19 cellular contexts compared by ENCODE assay signal in genomic region chr14:104550849-104551728, GRCh38. TPM values are rescaled to one million over a fixed set of nuclear protein-coding genes. Genes with fewer than 3 reads are reported as not detected.
A peak's percentile ranks its signal among the peaks of the same experiment; 100 is the strongest.
DNase-seq lines count a peak whose midpoint lies in the region; ATAC-seq and TF ChIP-seq lines count a peak whose summit lies in the region.
"Had no signal": no experiment of that assay in that cellular context is flagged by ENCODE, and none has a peak within 500 bp of the region (broad histone marks: within the 10 kb centered on the region; RNA-seq: fewer than 3 reads in every experiment).

No MANE protein-coding gene starts in this region.

- H3K23ac ChIP-seq in neuronal stem cell (ENCODE audit: low read depth, low read length, poor library complexity), result no peak overlapping the region

- H2AFZ ChIP-seq in HCT116 (ENCODE audit: low read depth, low read length, poor library complexity, severe bottlenecking) (no peak overlapping the region), neuronal stem cell (ENCODE audit: low read length) (no peak overlapping the region)

- H4K91ac ChIP-seq in neuronal stem cell (ENCODE audit: low read depth, low read length, poor library complexity), result no peak overlapping the region

- no peak overlapping the region for H3K27ac ChIP-seq in HCT116 (ENCODE audit: low read depth, low read length)
- no peak overlapping the region for H3K27ac ChIP-seq in neuronal stem cell (replicated peaks; ENCODE audit: low read length)
- H3K27ac ChIP-seq: neutrophil had no signal

- H3K27me3 ChIP-seq in HCT116 (ENCODE audit: insufficient read depth, low read length) (peaks cover 13% of the 10 kb centered on the region), neuronal stem cell (ENCODE audit: control insufficient read depth in 3 of 3, insufficient read depth in 3 of 3, low read depth in 1 of 3, low read length in 3 of 3) (peaks cover 0 to 62% (median 0%) of the 10 kb centered on the region in 3 experiments)
- H3K27me3 ChIP-seq: MG63 had no signal

- H2BK5ac ChIP-seq in neuronal stem cell (ENCODE audit: low read length), result peak overlapping the region; percentile 11

- H3K4me2 ChIP-seq in HCT116 (ENCODE audit: low read length), result no peak overlapping the region
- no peak overlapping the region for H3K4me2 ChIP-seq in neuronal stem cell (ENCODE audit: insufficient read depth, low read length, poor library complexity, severe bottlenecking)

- H3K9me2 ChIP-seq in HCT116 (ENCODE audit: insufficient read depth), result no peaks in the 10 kb centered on the region

- TF ChIP-seq POLR2A in HCT116 (IDR thresholded peaks at IDR 0.05; ENCODE audit: borderline replicate concordance, extremely low read depth, insufficient read depth, insufficient read length), result no peak

- ATAC-seq in HCT116, result peak; percentile 64
- no peak for ATAC-seq in GM19324 (IDR thresholded peaks at IDR 0.05; ENCODE audit: low FRiP score, unreplicated experiment)
- ATAC-seq: T-helper 17 cell had no signal

- H3K9me3 ChIP-seq in HCT116 (ENCODE audit: control insufficient read depth in 1 of 2, insufficient read depth in 1 of 2, low read depth in 1 of 2, low read length in 2 of 2), result no peaks in the 10 kb centered on the region
- no peaks in the 10 kb centered on the region for H3K9me3 ChIP-seq in neuronal stem cell (replicated peaks in 1 of 2; ENCODE audit: control insufficient read depth in 2 of 2, insufficient read depth in 1 of 2, low read depth in 1 of 2, low read length in 2 of 2)
- H3K9me3 ChIP-seq: HAP-1, MG63, neutrophil had no signal

- no peak overlapping the region for H3K4ac ChIP-seq in neuronal stem cell (ENCODE audit: low read length)

- peak overlapping the region; percentile 21 for H2AK5ac ChIP-seq in neuronal stem cell (ENCODE audit: low read depth, low read length)

- peak; percentile 22 to 33 (median 30); a peak in 3 of 6 replicates for TF ChIP-seq CTCF in HCT116 (IDR thresholded peaks at IDR 0.05 in 2 of 3, conservative IDR thresholded peaks at IDR 0.05 in 1 of 3; ENCODE audit: borderline replicate concordance in 1 of 3, insufficient read depth in 1 of 3, low read depth in 2 of 3, low read length in 2 of 3)
- peak; percentile 14 for TF ChIP-seq CTCF in choroid plexus epithelial cell (conservative IDR thresholded peaks at IDR 0.05; ENCODE audit: low read depth, low read length)

- H3K4me3 ChIP-seq in HCT116 (replicated peaks in 1 of 2; ENCODE audit: low read depth in 1 of 2, low read length in 2 of 2), result no peak overlapping the region
- no peak overlapping the region for H3K4me3 ChIP-seq in choroid plexus epithelial cell (ENCODE audit: low read depth, low read length)
- H3K4me3 ChIP-seq in neuronal stem cell (ENCODE audit: low read length in 2 of 2), result no peak overlapping the region
- H3K4me3 ChIP-seq: HAP-1, MG63 had no signal

- CTCF ChIA-PET in HCT116 (lab: Charles Lee), result no interaction called here

- H3K36me3 ChIP-seq in HCT116 (ENCODE audit: control insufficient read depth in 1 of 2, insufficient read depth in 2 of 2, low read length in 2 of 2), result no peaks in the 10 kb centered on the region
- H3K36me3 ChIP-seq in neuronal stem cell (replicated peaks in 1 of 2; ENCODE audit: control insufficient read depth in 2 of 2, insufficient read depth in 2 of 2, low read length in 2 of 2), result no peaks in the 10 kb centered on the region
- H3K36me3 ChIP-seq: HAP-1, MG63, neutrophil had no signal

- H3K9ac ChIP-seq in HCT116 (ENCODE audit: low read length) (no peak overlapping the region), neuronal stem cell (ENCODE audit: low read depth, low read length, poor library complexity) (peak overlapping the region; percentile 7)

- POLR2A ChIA-PET in HCT116 (lab: Charles Lee), result no interaction called here

- H3K79me1 ChIP-seq in neuronal stem cell (ENCODE audit: low read depth, low read length), result peaks cover 2% of the 10 kb centered on the region

- no peak overlapping the region for H2BK120ac ChIP-seq in neuronal stem cell (ENCODE audit: low read depth, low read length)

- RAD21 ChIA-PET in HCT116 (lab: Charles Lee; ENCODE audit: low non-redundant PET in 1 of 2, low total read pairs in 2 of 2, uncharacterized antibody in 2 of 2, unreplicated experiment in 2 of 2), result no interaction called here

- H4K8ac ChIP-seq in neuronal stem cell (ENCODE audit: low read depth, low read length), result no peak overlapping the region

- peak; percentile 17 for DNase-seq in activated CD4-positive, CD25-positive, alpha-beta regulatory T cell treated with anti-CD3 and anti-CD28 coated beads, Interleukin-2, amount 50 U/mL, for 72 hours
- no peak for DNase-seq in activated CD4-positive, CD25-positive, alpha-beta regulatory T cell (lab: John Stamatoyannopoulos, UW)
- no peak for DNase-seq in HCT116 (ENCODE audit: low read depth, low spot score)
- no peak for DNase-seq in choroid plexus epithelial cell (ENCODE audit: low read depth)
- DNase-seq in neuronal stem cell (ENCODE audit: low spot score), result no peak
- no peak for DNase-seq in GM19238 (ENCODE audit: insufficient read length, low spot score)
- no peak for DNase-seq in NCI-H446 treated with DMSO at 0.1 percent for 48 hours (lab: John Stamatoyannopoulos, UW)
- DNase-seq: activated CD4-positive, alpha-beta T cell treated with anti-CD3 and anti-CD28 coated beads for 48 hours; cerebellar nuclear complex; foreskin fibroblast; MG63; NCI-H2029 treated with DMSO at 0.1 percent for 48 hours; trophoblast cell had no signal

- TF ChIP-seq RAD21 in HCT116 (IDR thresholded peaks at IDR 0.05; ENCODE audit: low read depth), result peak; percentile 52

- WGBS in neuronal stem cell (ENCODE audit: extremely low coverage in 2 of 2, insufficient read length in 2 of 2, insufficient replicate concordance in 1 of 2), 2 donors, result no CpG with 5 or more reads among the region's 24 CpGs

- H3K18ac ChIP-seq in neuronal stem cell (ENCODE audit: low read length), result peak overlapping the region; percentile 71

- H3K14ac ChIP-seq in neuronal stem cell (ENCODE audit: low read length), result no peak overlapping the region

- intact Hi-C loops in HCT116 (cut with micrococcal nuclease), result no loop called here

- no peaks in the 10 kb centered on the region for H4K20me1 ChIP-seq in HCT116 (ENCODE audit: insufficient read depth)

- H2BK15ac ChIP-seq in neuronal stem cell (ENCODE audit: low read length), result peak overlapping the region; percentile 45

- no TSS peak for BruUV-seq in HCT116 (replicated peaks; lab: Mats Ljungman, UMichigan)

- no peaks in the 10 kb centered on the region for H3K79me2 ChIP-seq in HCT116 (ENCODE audit: insufficient read depth, low read length)

- H2BK12ac ChIP-seq in neuronal stem cell (ENCODE audit: low read length), result no peak overlapping the region

- H3K4me1 ChIP-seq in HCT116 (ENCODE audit: control insufficient read depth in 1 of 2, insufficient read depth in 2 of 2, low read length in 2 of 2), result no peaks in the 10 kb centered on the region
- H3K4me1 ChIP-seq in neuronal stem cell (ENCODE audit: control insufficient read depth in 2 of 2, insufficient read depth in 1 of 2, low read depth in 1 of 2, low read length in 2 of 2), result peaks cover 0 to 2% of the 10 kb centered on the region in 2 donors
- H3K4me1 ChIP-seq: HAP-1 had no signal

TF ChIP-seq in HCT116, 20 proteins besides CTCF, POLR2A, EP300 and RAD21 (continues in another document):
- no peak for TF ChIP-seq ATF3 (IDR thresholded peaks at IDR 0.05)
- TF ChIP-seq REST (IDR thresholded peaks at IDR 0.05; ENCODE audit: low read depth), result no peak
- TF ChIP-seq TCF7L2 (IDR thresholded peaks at IDR 0.05; ENCODE audit: borderline replicate concordance, extremely low read depth, insufficient read depth, insufficient read length), result no peak
- TF ChIP-seq SP1 (IDR thresholded peaks at IDR 0.05; ENCODE audit: low read depth), result no peak

RNA-seq across cellular contexts. Expression of gene C14orf180, which starts 28.5 kb away (rescaled TPM):
- not detected for total RNA-seq in HCT116 (2021; ENCODE audit: unreplicated experiment)
- not detected in 2 replicates for polyA plus RNA-seq in HCT116 (2012)
- not detected for polyA plus RNA-seq in neuronal stem cell (2013, experiment 1 of 2)
- not detected for polyA plus RNA-seq in neuronal stem cell (2013, experiment 2 of 2)
- total RNA-seq: A673, HT1080, T-helper 17 cell had no signal

RNA-seq across cellular contexts. Expression of gene TMEM179, which starts 53.5 kb away (rescaled TPM):
- total RNA-seq in HCT116 (2021; ENCODE audit: unreplicated experiment), result not detected
- polyA plus RNA-seq in HCT116 (2012), result not detected in 2 replicates
- polyA plus RNA-seq in neuronal stem cell (2013, experiment 1 of 2), result 3.0 TPM
- polyA plus RNA-seq in neuronal stem cell (2013, experiment 2 of 2), result 2.8 TPM
- total RNA-seq: T-helper 17 cell had no signal
